ENCODE assay signal across 2 cellular contexts in genomic region chr11:15901046-15901445, GRCh38.
TF ChIP-seq lines count a peak whose summit lies in the region.

No MANE protein-coding gene starts in this region.

TF ChIP-seq in H1, 55 proteins besides CTCF, POLR2A, EP300 and RAD21:
- TF ChIP-seq SP2 (IDR thresholded peaks at IDR 0.05; ENCODE audit: low read length) (no peak), NANOG (IDR thresholded peaks at IDR 0.05; ENCODE audit: insufficient read depth, low read depth, low read length, poor library complexity, severe bottlenecking) (no peak), SP4 (IDR thresholded peaks at IDR 0.05; ENCODE audit: low read length) (no peak), USF2 (IDR thresholded peaks at IDR 0.05; ENCODE audit: low read length) (no peak), SUZ12 (IDR thresholded peaks at IDR 0.05; ENCODE audit: low read length) (no peak), HDAC6 (IDR thresholded peaks at IDR 0.05; ENCODE audit: low read depth, low read length) (no peak), ZNF274 (IDR thresholded peaks at IDR 0.05; ENCODE audit: borderline replicate concordance, extremely low read depth, low read length) (no peak), ASH2L (IDR thresholded peaks at IDR 0.05; ENCODE audit: low read length) (no peak), TBP (IDR thresholded peaks at IDR 0.05; ENCODE audit: low read depth, low read length) (no peak), ATF3 (IDR thresholded peaks at IDR 0.05; ENCODE audit: insufficient read depth, low read depth, low read length) (no peak), KDM1A (IDR thresholded peaks at IDR 0.05; ENCODE audit: borderline replicate concordance, low read length) (no peak), KDM5A (IDR thresholded peaks at IDR 0.05; ENCODE audit: low read length) (no peak), EZH2 (IDR thresholded peaks at IDR 0.05; ENCODE audit: low read depth, low read length, severe bottlenecking) (no peak), SAP30 (IDR thresholded peaks at IDR 0.05; ENCODE audit: insufficient read depth, insufficient replicate concordance, low read length) (no peak), SP1 (IDR thresholded peaks at IDR 0.05; ENCODE audit: low read depth, low read length) (no peak)
TF ChIP-seq in H1: peak in this region for 0.

TF ChIP-seq in HepG2, 621 proteins besides CTCF, POLR2A, EP300 and RAD21:
- TF ChIP-seq SSRP1 (CRISPR knock-in tag; IDR thresholded peaks at IDR 0.05) (no peak), ZGPAT (CRISPR knock-in tag; IDR thresholded peaks at IDR 0.05) (peak; percentile 17; the same call in 1 of the 2 replicates), PAWR (CRISPR knock-in tag; IDR thresholded peaks at IDR 0.05; ENCODE audit: borderline replicate concordance) (no peak), STAG1 (CRISPR knock-in tag; IDR thresholded peaks at IDR 0.05) (peak; percentile 91), KDM2A (CRISPR knock-in tag; IDR thresholded peaks at IDR 0.05; ENCODE audit: borderline replicate concordance, low read depth) (peak; percentile 17; the same call in 1 of the 2 replicates), SMC3 (IDR thresholded peaks at IDR 0.05; ENCODE audit: low read length) (peak; percentile 30; the same call in 1 of the 2 replicates), ZNF501 (CRISPR knock-in tag; IDR thresholded peaks at IDR 0.05) (0 out of 2 replicates have a peak, but pooled peaks have one; percentile 25), RARA (CRISPR knock-in tag; IDR thresholded peaks at IDR 0.05) (no peak)
